10 cellular contexts compared by ENCODE assay signal in the genomic region with DNA sequence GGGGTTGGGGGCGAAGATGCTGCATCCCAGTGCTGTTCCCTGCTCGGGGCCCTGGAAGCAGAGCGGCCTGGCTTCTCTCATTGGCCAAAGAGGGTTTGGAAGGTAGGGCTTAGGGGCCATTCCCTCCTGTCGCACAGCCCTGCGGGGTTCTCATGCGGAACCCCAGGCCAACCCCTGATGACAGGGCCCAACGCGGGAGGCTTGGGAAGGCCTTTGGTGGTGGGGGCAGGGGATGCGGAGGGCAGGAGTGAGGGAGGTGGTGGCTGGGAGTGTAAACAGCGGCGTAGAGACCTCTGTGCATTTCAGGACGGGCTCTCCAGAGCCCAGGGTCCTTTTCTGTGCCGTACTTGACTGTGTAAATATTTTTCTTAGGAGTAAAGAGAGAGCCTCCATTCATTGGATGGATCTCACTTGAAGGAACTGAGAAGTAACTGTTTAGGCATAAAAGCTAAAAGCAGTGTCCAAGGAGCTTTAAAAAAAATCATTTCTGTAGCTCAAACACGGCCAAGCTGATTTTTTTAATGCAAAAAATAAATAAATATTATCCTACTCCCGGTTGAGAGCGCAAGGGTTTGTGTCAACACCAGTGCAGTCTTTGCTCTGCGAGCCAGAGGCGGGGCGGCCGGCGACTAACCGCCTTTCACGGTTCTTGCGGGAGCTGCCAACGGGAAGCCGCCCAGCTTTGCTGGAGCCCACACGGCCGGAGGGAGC.
"Had no signal": no experiment of that assay in that cellular context is flagged by ENCODE, and none has a peak within 500 bp of the region (broad histone marks: within the 10 kb centered on the region; RNA-seq: fewer than 3 reads in every experiment).

No MANE protein-coding gene starts in this region.

- H3K9me3 ChIP-seq: transverse colon had no signal

- H3K27ac ChIP-seq: epithelial cell of prostate, gastroesophageal sphincter, transverse colon had no signal

- H3K4me1 ChIP-seq: transverse colon had no signal

- H3K4me3 ChIP-seq: gastroesophageal sphincter, transverse colon had no signal

- H3K36me3 ChIP-seq: gastroesophageal sphincter, transverse colon had no signal

- ATAC-seq: activated CD8-positive, alpha-beta T cell treated with anti-CD3 and anti-CD28 coated beads, Interleukin-2, amount 10 ng/mL, durations not matched to agents 7 days and 5 days; effector memory CD8-positive, alpha-beta T cell; gastroesophageal sphincter had no signal

- DNase-seq: activated CD4-positive, alpha-beta T cell treated with anti-CD3 and anti-CD28 coated beads for 48 hours; activated CD8-positive, alpha-beta T cell treated with anti-CD3 and anti-CD28 coated beads, Interleukin-2, amount 10 ng/mL, durations not matched to agents 7 days and 5 days; activated naive CD4-positive, alpha-beta T cell treated with Interleukin-2 at 50 U/mL for 16 hours; effector memory CD8-positive, alpha-beta T cell; hippocampal formation; mesenchymal stem cell; stimulated activated CD4-positive, alpha-beta T cell treated with anti-CD3 and anti-CD28 coated beads, Interleukin-15, amount 100 ng/mL, for 24 hours; transverse colon had no signal
